Comparison of ENCODE assay signal across 17 cellular contexts in genomic region chr12:26100966-26101744, GRCh38. TPM values are rescaled to one million over a fixed set of nuclear protein-coding genes. Genes with fewer than 3 reads are reported as not detected.
DNase-seq lines count a peak whose midpoint lies in the region; ATAC-seq, FAIRE-seq and TF ChIP-seq lines count a peak whose summit lies in the region.
"Had no signal": no experiment of that assay in that cellular context is flagged by ENCODE, and none has a peak within 500 bp of the region (broad histone marks: within the 10 kb centered on the region; RNA-seq: fewer than 3 reads in every experiment).

No MANE protein-coding gene starts in this region.

- H3K27ac ChIP-seq in prostate gland (no peak overlapping the region), kidney (ENCODE audit: low read depth in 2 of 2, low read length in 2 of 2) (no peak overlapping the region), adrenal gland (no peak overlapping the region)
- H3K27ac ChIP-seq: right lobe of liver had no signal

- no peak for FAIRE-seq in kidney (lab: Jason Lieb, UNC)

- TF ChIP-seq POLR2A in prostate gland (IDR thresholded peaks at IDR 0.05) (no peak), adrenal gland (IDR thresholded peaks at IDR 0.05) (no peak)

- H3K27me3 ChIP-seq in endocrine pancreas (ENCODE audit: control insufficient read depth, insufficient read depth, low read length) (no peaks in the 10 kb centered on the region), prostate gland (replicated peaks; ENCODE audit: insufficient read depth) (no peaks in the 10 kb centered on the region), adrenal gland (no peaks in the 10 kb centered on the region)
- H3K27me3 ChIP-seq: right lobe of liver had no signal

- DNase-seq in ELF-1 (ENCODE audit: low read depth, low spot score) = peak; percentile 29
- peak; percentile 98 for DNase-seq in NCI-H2196 (lab: John Stamatoyannopoulos, UW; ENCODE audit: unreplicated experiment)
- peak; percentile 76 for DNase-seq in prostate gland (ENCODE audit: low spot score)
- DNase-seq in kidney = no peak
- DNase-seq in adrenal gland = no peak
- DNase-seq in activated effector memory CD4-positive, alpha-beta T cell treated with anti-CD3 and anti-CD28 coated beads, Interleukin-2, amount 50 U/mL, for 16 hours = no peak
- DNase-seq: cortex of kidney; GDM1; immature natural killer cell; naive thymus-derived CD8-positive, alpha-beta T cell; NCI-H524; right lobe of liver; SHP77; stimulated activated CD4-positive, alpha-beta T cell treated with anti-CD3 and anti-CD28 coated beads, Interleukin-4, amount 100 ng/mL, for 24 hours; stimulated activated naive CD4-positive, alpha-beta T cell had no signal

- TF ChIP-seq CTCF in prostate gland (IDR thresholded peaks at IDR 0.05) = no peak
- TF ChIP-seq CTCF in kidney (IDR thresholded peaks at IDR 0.05; ENCODE audit: borderline replicate concordance, extremely low read depth, insufficient read depth) = no peak
- no peak for TF ChIP-seq CTCF in adrenal gland (IDR thresholded peaks at IDR 0.05)

- intact Hi-C loops in prostate gland (cut with DNase I) = no loop called here
- intact Hi-C loops in kidney (cut with DNase I) = no loop called here
- intact Hi-C loops in adrenal gland (cut with DNase I) = no loop called here

- H3K9me3 ChIP-seq in endocrine pancreas (ENCODE audit: control insufficient read depth, low read length) (no peaks in the 10 kb centered on the region), prostate gland (no peaks in the 10 kb centered on the region), kidney (ENCODE audit: control insufficient read depth in 1 of 2, low read length in 2 of 2) (no peaks in the 10 kb centered on the region), adrenal gland (replicated peaks in 1 of 3) (no peaks in the 10 kb centered on the region)
- H3K9me3 ChIP-seq: right lobe of liver had no signal

- 52% methylated on average over 10 of the region's 10 CpGs for WGBS in prostate gland
- 76 to 84% (median 81%) methylated on average over 10 of the region's 10 CpGs for WGBS in adrenal gland, 4 donors

- H3K9ac ChIP-seq in endocrine pancreas (ENCODE audit: control insufficient read depth, insufficient read depth, low read length) (no peak overlapping the region), kidney (ENCODE audit: low read length in 2 of 2) (no peak overlapping the region)

- H3K4me1 ChIP-seq in endocrine pancreas (ENCODE audit: control insufficient read depth, insufficient read depth, low read length) = peaks cover 9% of the 10 kb centered on the region
- peaks cover 7% of the 10 kb centered on the region for H3K4me1 ChIP-seq in prostate gland (replicated peaks)
- no peaks in the 10 kb centered on the region for H3K4me1 ChIP-seq in kidney (ENCODE audit: control insufficient read depth in 1 of 2, insufficient read depth in 1 of 2, low read depth in 1 of 2, low read length in 2 of 2)
- peaks cover 0 to 6% of the 10 kb centered on the region in 2 donors for H3K4me1 ChIP-seq in adrenal gland (replicated peaks in 1 of 2)

- no peak for ATAC-seq in GM21381 (IDR thresholded peaks at IDR 0.05; ENCODE audit: unreplicated experiment)
- ATAC-seq: naive thymus-derived CD8-positive, alpha-beta T cell had no signal

- H3K4me3 ChIP-seq in endocrine pancreas (ENCODE audit: control insufficient read depth, insufficient read depth, low read length) (peak overlapping the region; percentile 23), prostate gland (no peak overlapping the region), kidney (ENCODE audit: low read length in 2 of 2) (no peak overlapping the region), adrenal gland (no peak overlapping the region)
- H3K4me3 ChIP-seq: right lobe of liver had no signal

- no peaks in the 10 kb centered on the region for H3K36me3 ChIP-seq in endocrine pancreas (ENCODE audit: control insufficient read depth, insufficient read depth, low read length)
- no peaks in the 10 kb centered on the region for H3K36me3 ChIP-seq in prostate gland
- H3K36me3 ChIP-seq in kidney (ENCODE audit: control insufficient read depth in 1 of 2, insufficient read depth in 2 of 2, low read length in 2 of 2) = no peaks in the 10 kb centered on the region
- H3K36me3 ChIP-seq in adrenal gland (replicated peaks in 1 of 2) = no peaks in the 10 kb centered on the region
- H3K36me3 ChIP-seq: right lobe of liver had no signal

RNA-seq across cellular contexts. Expression of gene BHLHE41, which starts 23.7 kb away (rescaled TPM):
- total RNA-seq in prostate gland (10 to 100 TPM; 11.3 to 31.5 TPM), kidney (34.3 TPM), adrenal gland (10 to 100 TPM in 7 of 8 donors, 1 to 10 TPM in 1; 9.9 to 62.9 (median 24.3) TPM)
- polyA plus RNA-seq in kidney (ENCODE audit: insufficient read depth, low read depth, low replicate concordance) (2.2 TPM), adrenal gland (10 to 100 TPM; 14.1 to 35.1 (median 15.4) TPM)
- polyA plus RNA-seq: immature natural killer cell had no signal

Comparison
In these comparisons a context has a peak if more than half of its experiments do, and no peak if none do; other contexts are left out.
1. DNase-seq: peak in ELF-1 (single experiment), NCI-H2196 (single experiment) and prostate gland (single experiment); none in kidney (single experiment), adrenal gland (0 of 7) and activated effector memory CD4-positive, alpha-beta T cell treated with anti-CD3 and anti-CD28 coated beads, Interleukin-2, amount 50 U/mL, for 16 hours (single experiment).